In the genomic region with DNA sequence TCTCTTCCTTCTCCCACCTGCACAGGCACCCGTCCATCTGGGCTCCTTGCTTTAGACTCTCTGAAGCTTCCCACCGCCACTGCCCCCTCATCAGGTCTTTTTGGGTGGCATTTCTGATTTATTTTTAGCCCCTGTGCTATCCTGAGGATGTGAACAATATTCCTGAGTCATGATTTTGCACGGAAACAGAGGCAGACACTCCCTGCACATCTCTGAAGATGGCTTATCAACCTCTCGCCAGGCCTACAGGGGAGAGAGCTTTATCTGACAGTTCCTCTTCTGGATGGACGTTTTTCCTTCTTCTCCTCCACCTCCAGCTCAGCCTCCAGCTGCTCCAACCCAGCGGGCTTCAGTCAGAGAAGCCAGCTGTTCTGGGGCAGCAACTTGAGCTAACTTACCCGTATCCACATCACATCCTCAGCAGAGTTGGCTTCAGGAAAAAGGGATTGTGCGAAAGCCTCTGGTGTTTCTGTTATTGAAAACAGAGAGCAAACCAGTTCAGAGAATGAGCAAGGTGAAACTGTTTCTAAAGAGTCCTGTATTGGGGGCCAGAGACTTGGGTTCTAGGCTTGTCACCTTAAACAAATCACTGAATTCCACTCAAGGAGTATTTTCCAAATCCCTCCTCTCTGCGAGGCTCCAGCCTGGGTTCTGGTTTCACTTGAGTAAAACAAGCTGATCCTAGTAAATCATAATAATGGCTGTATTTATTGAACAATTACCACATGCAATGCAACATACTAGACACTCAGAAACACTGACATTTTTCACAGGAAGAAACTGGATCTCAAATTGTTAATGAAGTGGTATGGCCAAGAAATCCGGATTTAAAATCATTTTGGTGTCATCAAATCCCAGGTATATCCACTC, we compare ENCODE assay signal across 12 cellular contexts. TPM values are rescaled to one million over a fixed set of nuclear protein-coding genes. Genes with fewer than 3 reads are reported as not detected.
DNase-seq lines count a peak whose midpoint lies in the region; ATAC-seq and TF ChIP-seq lines count a peak whose summit lies in the region.
"Had no signal": no experiment of that assay in that cellular context is flagged by ENCODE, and none has a peak within 500 bp of the region (broad histone marks: within the 10 kb centered on the region; RNA-seq: fewer than 3 reads in every experiment).

No MANE protein-coding gene starts in this region.

- DNase-seq in activated naive CD4-positive, alpha-beta T cell treated with anti-CD3 and anti-CD28 coated beads, Interleukin-2, amount 50 U/mL, for 72 hours (ENCODE audit: low spot score in 2 of 2) = no peak
- no peak for DNase-seq in activated naive CD4-positive, alpha-beta T cell (lab: John Stamatoyannopoulos, UW)
- DNase-seq in RPMI7951 (ENCODE audit: low read depth) = peak; percentile 18
- DNase-seq in fibroblast of peridontal ligament (ENCODE audit: extremely low read depth) = peak; percentile 6
- no peak for DNase-seq in stimulated activated naive B cell treated with anti-CD40 and anti-IgM and Interleukin-4, amounts not matched to agents 10 μg/mL and 1 μg/mL and 100 μg/mL, for 72 hours
- no peak for DNase-seq in colonic mucosa
- no peak for DNase-seq in amygdala (lab: John Stamatoyannopoulos, UW)
- DNase-seq: GF-D8, NCI-H226 had no signal

- H3K27me3 ChIP-seq in colonic mucosa = no peaks in the 10 kb centered on the region

- H3K9me3 Mint-ChIP-seq in activated naive CD4-positive, alpha-beta T cell treated with anti-CD3 and anti-CD28 coated beads, Interleukin-2, amount 50 U/mL, for 72 hours = no peaks in the 10 kb centered on the region
- no peaks in the 10 kb centered on the region for H3K9me3 Mint-ChIP-seq in stimulated activated naive B cell treated with anti-CD40 and anti-IgM and Interleukin-4, amounts not matched to agents 10 μg/mL and 1 μg/mL and 100 μg/mL, for 72 hours
- H3K9me3 Mint-ChIP-seq: activated T-helper 2 cell treated with anti-CD3 and anti-CD28 coated beads, Interferon-gamma antibody, Interleukin-2, Interleukin-4, amounts not matched to agents 10 μg/mL and 5 μg/mL and 100 μg/mL, durations not matched to agents 14 hours and 24 hours and 36 hours had no signal

- H3K4me1 ChIP-seq in colonic mucosa = no peaks in the 10 kb centered on the region

- H3K36me3 Mint-ChIP-seq in activated naive CD4-positive, alpha-beta T cell treated with anti-CD3 and anti-CD28 coated beads, Interleukin-2, amount 50 U/mL, for 72 hours = no peaks in the 10 kb centered on the region
- H3K36me3 Mint-ChIP-seq in stimulated activated naive B cell treated with anti-CD40 and anti-IgM and Interleukin-4, amounts not matched to agents 10 μg/mL and 1 μg/mL and 100 μg/mL, for 72 hours = no peaks in the 10 kb centered on the region

- no peak for ATAC-seq in activated naive CD4-positive, alpha-beta T cell treated with anti-CD3 and anti-CD28 coated beads, Interleukin-2, amount 50 U/mL, for 72 hours
- no peak for ATAC-seq in stimulated activated naive B cell treated with anti-CD40 and anti-IgM and Interleukin-4, amounts not matched to agents 10 μg/mL and 1 μg/mL and 100 μg/mL, for 72 hours (replicated peaks)
- no peak for ATAC-seq in GM21390 (IDR thresholded peaks at IDR 0.05; ENCODE audit: unreplicated experiment)

- H3K9ac ChIP-seq in colonic mucosa (ENCODE audit: low read depth in 2 of 2, low read length in 2 of 2) = no peak overlapping the region

- no peak for TF ChIP-seq CTCF in colonic mucosa (IDR thresholded peaks at IDR 0.05)

- no peak overlapping the region for H3K27ac ChIP-seq in colonic mucosa
- H3K27ac ChIP-seq: RWPE1 had no signal

- H3K27me3 Mint-ChIP-seq in stimulated activated naive B cell treated with anti-CD40 and anti-IgM and Interleukin-4, amounts not matched to agents 10 μg/mL and 1 μg/mL and 100 μg/mL, for 72 hours = no peaks in the 10 kb centered on the region

- H3K4me1 Mint-ChIP-seq in stimulated activated naive B cell treated with anti-CD40 and anti-IgM and Interleukin-4, amounts not matched to agents 10 μg/mL and 1 μg/mL and 100 μg/mL, for 72 hours = peaks cover 63 to 88% of the 10 kb centered on the region in 2 donors

- H3K27ac Mint-ChIP-seq in activated naive CD4-positive, alpha-beta T cell treated with anti-CD3 and anti-CD28 coated beads, Interleukin-2, amount 50 U/mL, for 72 hours = peak overlapping the region; percentile 14 to 44
- H3K27ac Mint-ChIP-seq in stimulated activated naive B cell treated with anti-CD40 and anti-IgM and Interleukin-4, amounts not matched to agents 10 μg/mL and 1 μg/mL and 100 μg/mL, for 72 hours = peak overlapping the region; percentile 72
- H3K27ac Mint-ChIP-seq: activated T-helper 2 cell treated with anti-CD3 and anti-CD28 coated beads, Interferon-gamma antibody, Interleukin-2, Interleukin-4, amounts not matched to agents 10 μg/mL and 5 μg/mL and 100 μg/mL, durations not matched to agents 14 hours and 24 hours and 36 hours had no signal

- intact Hi-C loops in colonic mucosa (cut with DNase I) = loop anchor here (10.0 kb wide), 1 partner anchor 136 kb away; no protein-coding TSS in a partner anchor

- no peaks in the 10 kb centered on the region for H3K9me3 ChIP-seq in colonic mucosa

- H3K36me3 ChIP-seq in colonic mucosa = no peaks in the 10 kb centered on the region

- H3K4me3 Mint-ChIP-seq in stimulated activated naive B cell treated with anti-CD40 and anti-IgM and Interleukin-4, amounts not matched to agents 10 μg/mL and 1 μg/mL and 100 μg/mL, for 72 hours = peak overlapping the region; percentile 17 to 18

- no peak overlapping the region for H3K4me3 ChIP-seq in colonic mucosa

RNA-seq across cellular contexts. Expression of gene ETS1, which starts 33.2 kb away (rescaled TPM):
- total RNA-seq in activated naive CD4-positive, alpha-beta T cell treated with anti-CD3 and anti-CD28 coated beads, Interleukin-2, amount 50 U/mL, for 72 hours = 100 to 1,000 TPM; 176 to 461 TPM
- 33.1 and 40.0 TPM in 2 replicates for total RNA-seq in RPMI7951 (2014; rRNA removed; shearing (Covaris generic))
- 10 to 100 TPM; 19.3 to 37.6 TPM for total RNA-seq in colonic mucosa

Comparison
In these comparisons a context has a peak if more than half of its experiments do, and no peak if none do; other contexts are left out.
1. DNase-seq: peak in RPMI7951 (single experiment) and fibroblast of peridontal ligament (single experiment); none in activated naive CD4-positive, alpha-beta T cell treated with anti-CD3 and anti-CD28 coated beads, Interleukin-2, amount 50 U/mL, for 72 hours (0 of 2), activated naive CD4-positive, alpha-beta T cell (0 of 4), stimulated activated naive B cell treated with anti-CD40 and anti-IgM and Interleukin-4, amounts not matched to agents 10 μg/mL and 1 μg/mL and 100 μg/mL, for 72 hours (single experiment), colonic mucosa (single experiment) and amygdala (0 of 56).